Comparison of ENCODE assay signal across 1 cellular context in genomic region chr15:38085104-38085503, GRCh38.
TF ChIP-seq lines count a peak whose summit lies in the region.

No MANE protein-coding gene starts in this region.

TF ChIP-seq in GM23338, 12 proteins besides CTCF, POLR2A, EP300 and RAD21:
- no peak for TF ChIP-seq ZNF462 (CRISPR knock-in tag; IDR thresholded peaks at IDR 0.05)
- TF ChIP-seq ZNF114 (CRISPR knock-in tag; IDR thresholded peaks at IDR 0.05) = no peak
